In the genomic region with DNA sequence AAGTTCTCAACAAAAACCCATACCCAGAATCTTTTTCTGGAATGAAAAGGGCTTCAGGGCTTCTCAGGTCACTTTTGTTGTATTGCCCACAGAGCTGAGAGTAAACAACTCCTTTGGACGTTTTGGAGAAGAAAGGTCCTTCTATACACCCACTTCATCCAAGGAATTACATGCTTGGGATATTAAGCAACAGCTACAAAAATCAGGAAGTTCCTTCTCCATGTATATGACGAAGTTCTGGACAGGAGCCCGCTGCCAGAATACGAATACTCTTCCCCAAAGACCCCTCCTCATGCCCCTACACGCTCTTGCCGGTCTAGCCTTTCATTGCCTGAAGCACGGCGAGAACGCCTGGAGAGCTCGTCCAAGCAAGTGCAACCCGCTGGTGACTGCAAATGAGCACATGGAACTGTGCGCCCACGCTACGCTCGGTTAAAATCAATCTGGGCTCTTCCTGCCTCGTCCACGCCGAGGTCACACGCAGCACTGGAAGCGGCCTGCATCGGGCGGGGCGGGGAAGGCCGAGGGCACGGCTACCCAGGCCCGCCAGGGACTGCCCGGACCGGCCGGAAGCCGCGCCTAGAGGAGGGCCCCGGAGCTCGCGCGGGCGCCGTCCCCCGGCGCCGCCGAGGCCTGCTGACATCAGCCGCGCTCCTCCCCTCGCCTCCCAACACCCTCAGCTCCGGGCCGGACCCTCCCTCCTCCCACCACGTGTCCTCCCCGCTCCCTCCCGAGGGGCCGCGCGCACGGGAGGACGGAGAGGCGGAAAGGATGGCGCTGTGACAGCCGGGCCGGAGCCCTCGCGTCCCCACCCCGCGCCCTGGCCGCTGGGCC, we compare ENCODE assay signal across 1 cellular context.
TF ChIP-seq lines count a peak whose summit lies in the region.

POGK (plus strand) TSS at position 710 of the 834 bp plus-strand sequence. CDS start 1,482 bp downstream, outside the sequence.

TF ChIP-seq in HEK293, 187 proteins besides CTCF, POLR2A, EP300 and RAD21 (continued from another document and continues in another):
- TF ChIP-seq ZSCAN23 (tag by site-specific recombination; IDR thresholded peaks at IDR 0.05) (no peak), ZNF121 (tag by site-specific recombination; IDR thresholded peaks at IDR 0.05) (no peak), ZNF785 (tag by site-specific recombination; IDR thresholded peaks at IDR 0.05) (no peak), ZBTB7A (tag by site-specific recombination; IDR thresholded peaks at IDR 0.05; ENCODE audit: low read depth) (no peak), MZF1 (tag by site-specific recombination; IDR thresholded peaks at IDR 0.05; ENCODE audit: borderline replicate concordance) (peak; percentile 58; the same call in 1 of the 2 replicates), KLF10 (tag by site-specific recombination; IDR thresholded peaks at IDR 0.05) (peak; percentile 62; the same call in 1 of the 2 replicates), TRIM28 (IDR thresholded peaks at IDR 0.05; ENCODE audit: borderline replicate concordance, low read length) (peak; percentile 49; the same call in 1 of the 2 replicates), ZBTB11 (tag by site-specific recombination; conservative IDR thresholded peaks at IDR 0.05; ENCODE audit: low read depth) (peak; percentile 87), ZNF335 (tag by site-specific recombination; conservative IDR thresholded peaks at IDR 0.05) (peak; percentile 100), ZBTB21 (tag by site-specific recombination; IDR thresholded peaks at IDR 0.05) (no peak), ZNF76 (tag by site-specific recombination; IDR thresholded peaks at IDR 0.05; ENCODE audit: borderline replicate concordance, low read depth) (peak; percentile 83), ZNF280D (tag by site-specific recombination; IDR thresholded peaks at IDR 0.05) (no peak), ZNF133 (tag by site-specific recombination; IDR thresholded peaks at IDR 0.05) (no peak), PBX3 (CRISPR knock-in tag; IDR thresholded peaks at IDR 0.05) (peak; percentile 85; the same call in 1 of the 2 replicates), ZNF544 (tag by site-specific recombination; IDR thresholded peaks at IDR 0.05) (no peak), KLF7 (tag by site-specific recombination; IDR thresholded peaks at IDR 0.05; ENCODE audit: borderline replicate concordance) (no peak), ZNF311 (tag by site-specific recombination; IDR thresholded peaks at IDR 0.05; ENCODE audit: borderline replicate concordance) (no peak), ZNF610 (tag by site-specific recombination; IDR thresholded peaks at IDR 0.05; ENCODE audit: borderline replicate concordance) (no peak), ZNF791 (tag by site-specific recombination; IDR thresholded peaks at IDR 0.05) (no peak), ZNF140 (tag by site-specific recombination; IDR thresholded peaks at IDR 0.05) (no peak), REPIN1 (tag by site-specific recombination; IDR thresholded peaks at IDR 0.05; ENCODE audit: low read depth) (peak; percentile 67; the same call in 1 of the 2 replicates), ZBTB20 (tag by site-specific recombination; IDR thresholded peaks at IDR 0.05) (peak; percentile 88), ZNF24 (tag by site-specific recombination; IDR thresholded peaks at IDR 0.05) (0 out of 2 replicates have a peak, but pooled peaks have one; percentile 48), ZNF10 (tag by site-specific recombination; IDR thresholded peaks at IDR 0.05) (peak; percentile 38; the same call in 1 of the 2 replicates), FEZF1 (tag by site-specific recombination; IDR thresholded peaks at IDR 0.05) (peak; percentile 51; the same call in 1 of the 2 replicates), ZNF302 (tag by site-specific recombination; IDR thresholded peaks at IDR 0.05; ENCODE audit: low read depth) (no peak), BCL11B (tag by site-specific recombination; IDR thresholded peaks at IDR 0.05; ENCODE audit: low read depth) (0 out of 2 replicates have a peak, but pooled peaks have one; percentile 27), ZNF416 (tag by site-specific recombination; IDR thresholded peaks at IDR 0.05) (no peak), ZEB2 (tag by site-specific recombination; IDR thresholded peaks at IDR 0.05) (peak; percentile 50; the same call in 1 of the 2 replicates), ZNF707 (tag by site-specific recombination; IDR thresholded peaks at IDR 0.05) (no peak), ZNF560 (tag by site-specific recombination; IDR thresholded peaks at IDR 0.05; ENCODE audit: borderline replicate concordance) (no peak), ZNF629 (tag by site-specific recombination; IDR thresholded peaks at IDR 0.05) (peak; percentile 27; the same call in 1 of the 2 replicates), ZNF558 (tag by site-specific recombination; IDR thresholded peaks at IDR 0.05) (no peak), ZNF350 (tag by site-specific recombination; IDR thresholded peaks at IDR 0.05) (no peak)
- TF ChIP-seq, protein P1, sequence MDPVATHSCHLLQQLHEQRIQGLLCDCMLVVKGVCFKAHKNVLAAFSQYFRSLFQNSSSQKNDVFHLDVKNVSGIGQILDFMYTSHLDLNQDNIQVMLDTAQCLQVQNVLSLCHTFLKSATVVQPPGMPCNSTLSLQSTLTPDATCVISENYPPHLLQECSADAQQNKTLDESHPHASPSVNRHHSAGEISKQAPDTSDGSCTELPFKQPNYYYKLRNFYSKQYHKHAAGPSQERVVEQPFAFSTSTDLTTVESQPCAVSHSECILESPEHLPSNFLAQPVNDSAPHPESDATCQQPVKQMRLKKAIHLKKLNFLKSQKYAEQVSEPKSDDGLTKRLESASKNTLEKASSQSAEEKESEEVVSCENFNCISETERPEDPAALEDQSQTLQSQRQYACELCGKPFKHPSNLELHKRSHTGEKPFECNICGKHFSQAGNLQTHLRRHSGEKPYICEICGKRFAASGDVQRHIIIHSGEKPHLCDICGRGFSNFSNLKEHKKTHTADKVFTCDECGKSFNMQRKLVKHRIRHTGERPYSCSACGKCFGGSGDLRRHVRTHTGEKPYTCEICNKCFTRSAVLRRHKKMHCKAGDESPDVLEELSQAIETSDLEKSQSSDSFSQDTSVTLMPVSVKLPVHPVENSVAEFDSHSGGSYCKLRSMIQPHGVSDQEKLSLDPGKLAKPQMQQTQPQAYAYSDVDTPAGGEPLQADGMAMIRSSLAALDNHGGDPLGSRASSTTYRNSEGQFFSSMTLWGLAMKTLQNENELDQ (tag by site-specific recombination; IDR thresholded peaks at IDR 0.05; ENCODE audit: low read depth), result no peak
- TF ChIP-seq, protein P2, sequence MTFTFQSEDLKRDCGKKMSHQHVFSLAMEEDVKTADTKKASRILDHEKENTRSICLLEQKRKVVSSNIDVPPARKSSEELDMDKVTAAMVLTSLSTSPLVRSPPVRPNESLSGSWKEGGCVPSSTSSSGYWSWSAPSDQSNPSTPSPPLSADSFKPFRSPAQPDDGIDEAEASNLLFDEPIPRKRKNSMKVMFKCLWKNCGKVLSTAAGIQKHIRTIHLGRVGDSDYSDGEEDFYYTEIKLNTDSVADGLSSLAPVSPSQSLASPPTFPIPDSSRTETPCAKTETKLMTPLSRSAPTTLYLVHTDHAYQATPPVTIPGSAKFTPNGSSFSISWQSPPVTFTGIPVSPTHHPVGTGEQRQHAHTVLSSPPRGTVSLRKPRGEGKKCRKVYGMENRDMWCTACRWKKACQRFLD (tag by site-specific recombination; IDR thresholded peaks at IDR 0.05), result no peak
- TF ChIP-seq, protein P3, sequence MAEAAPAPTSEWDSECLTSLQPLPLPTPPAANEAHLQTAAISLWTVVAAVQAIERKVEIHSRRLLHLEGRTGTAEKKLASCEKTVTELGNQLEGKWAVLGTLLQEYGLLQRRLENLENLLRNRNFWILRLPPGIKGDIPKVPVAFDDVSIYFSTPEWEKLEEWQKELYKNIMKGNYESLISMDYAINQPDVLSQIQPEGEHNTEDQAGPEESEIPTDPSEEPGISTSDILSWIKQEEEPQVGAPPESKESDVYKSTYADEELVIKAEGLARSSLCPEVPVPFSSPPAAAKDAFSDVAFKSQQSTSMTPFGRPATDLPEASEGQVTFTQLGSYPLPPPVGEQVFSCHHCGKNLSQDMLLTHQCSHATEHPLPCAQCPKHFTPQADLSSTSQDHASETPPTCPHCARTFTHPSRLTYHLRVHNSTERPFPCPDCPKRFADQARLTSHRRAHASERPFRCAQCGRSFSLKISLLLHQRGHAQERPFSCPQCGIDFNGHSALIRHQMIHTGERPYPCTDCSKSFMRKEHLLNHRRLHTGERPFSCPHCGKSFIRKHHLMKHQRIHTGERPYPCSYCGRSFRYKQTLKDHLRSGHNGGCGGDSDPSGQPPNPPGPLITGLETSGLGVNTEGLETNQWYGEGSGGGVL (tag by site-specific recombination; IDR thresholded peaks at IDR 0.05), result peak; percentile 86
- TF ChIP-seq, protein P4, sequence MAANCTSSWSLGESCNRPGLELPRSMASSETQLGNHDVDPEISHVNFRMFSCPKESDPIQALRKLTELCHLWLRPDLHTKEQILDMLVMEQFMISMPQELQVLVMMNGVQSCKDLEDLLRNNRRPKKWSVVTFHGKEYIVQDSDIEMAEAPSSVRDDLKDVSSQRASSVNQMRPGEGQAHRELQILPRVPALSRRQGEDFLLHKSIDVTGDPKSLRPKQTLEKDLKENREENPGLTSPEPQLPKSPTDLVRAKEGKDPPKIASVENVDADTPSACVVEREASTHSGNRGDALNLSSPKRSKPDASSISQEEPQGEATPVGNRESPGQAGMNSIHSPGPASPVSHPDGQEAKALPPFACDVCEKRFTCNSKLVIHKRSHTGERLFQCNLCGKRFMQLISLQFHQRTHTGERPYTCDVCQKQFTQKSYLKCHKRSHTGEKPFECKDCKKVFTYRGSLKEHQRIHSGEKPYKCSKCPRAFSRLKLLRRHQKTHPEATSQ (tag by site-specific recombination; IDR thresholded peaks at IDR 0.05), result peak; percentile 63; the same call in 1 of the 2 replicates
- TF ChIP-seq, protein P5, sequence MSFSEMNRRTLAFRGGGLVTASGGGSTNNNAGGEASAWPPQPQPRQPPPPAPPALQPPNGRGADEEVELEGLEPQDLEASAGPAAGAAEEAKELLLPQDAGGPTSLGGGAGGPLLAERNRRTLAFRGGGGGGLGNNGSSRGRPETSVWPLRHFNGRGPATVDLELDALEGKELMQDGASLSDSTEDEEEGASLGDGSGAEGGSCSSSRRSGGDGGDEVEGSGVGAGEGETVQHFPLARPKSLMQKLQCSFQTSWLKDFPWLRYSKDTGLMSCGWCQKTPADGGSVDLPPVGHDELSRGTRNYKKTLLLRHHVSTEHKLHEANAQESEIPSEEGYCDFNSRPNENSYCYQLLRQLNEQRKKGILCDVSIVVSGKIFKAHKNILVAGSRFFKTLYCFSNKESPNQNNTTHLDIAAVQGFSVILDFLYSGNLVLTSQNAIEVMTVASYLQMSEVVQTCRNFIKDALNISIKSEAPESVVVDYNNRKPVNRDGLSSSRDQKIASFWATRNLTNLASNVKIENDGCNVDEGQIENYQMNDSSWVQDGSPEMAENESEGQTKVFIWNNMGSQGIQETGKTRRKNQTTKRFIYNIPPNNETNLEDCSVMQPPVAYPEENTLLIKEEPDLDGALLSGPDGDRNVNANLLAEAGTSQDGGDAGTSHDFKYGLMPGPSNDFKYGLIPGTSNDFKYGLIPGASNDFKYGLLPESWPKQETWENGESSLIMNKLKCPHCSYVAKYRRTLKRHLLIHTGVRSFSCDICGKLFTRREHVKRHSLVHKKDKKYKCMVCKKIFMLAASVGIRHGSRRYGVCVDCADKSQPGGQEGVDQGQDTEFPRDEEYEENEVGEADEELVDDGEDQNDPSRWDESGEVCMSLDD (tag by site-specific recombination; IDR thresholded peaks at IDR 0.05), result 0 out of 2 replicates have a peak, but pooled peaks have one; percentile 10
